ENCODE assay signal across 14 cellular contexts in the genomic region with DNA sequence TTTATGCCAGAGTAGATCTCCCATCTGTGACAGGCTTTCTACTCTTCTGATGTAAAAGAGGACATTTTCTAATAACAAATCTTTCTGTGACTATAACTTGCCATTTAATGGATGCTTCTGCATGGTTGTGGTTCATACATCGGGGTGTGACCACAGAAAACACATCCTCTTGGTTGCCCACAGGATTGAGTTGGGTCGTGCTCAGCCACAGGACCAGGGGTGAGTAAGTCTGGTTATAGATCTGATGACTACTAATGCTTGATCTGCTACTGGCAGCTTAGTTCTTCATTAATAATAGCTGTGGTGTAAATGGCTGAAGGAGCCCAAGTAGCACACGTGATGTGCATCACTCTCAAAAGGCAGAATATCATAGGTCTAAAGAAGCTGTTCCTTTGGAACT.
"Had no signal": no experiment of that assay in that cellular context is flagged by ENCODE, and none has a peak within 500 bp of the region (broad histone marks: within the 10 kb centered on the region; RNA-seq: fewer than 3 reads in every experiment).

No MANE protein-coding gene starts in this region.

- H3K27ac ChIP-seq: colonic mucosa, esophagus muscularis mucosa, foreskin keratinocyte, gastroesophageal sphincter, heart left ventricle, hepatocyte, left lung, lower lobe of right lung had no signal

- H3K4me3 ChIP-seq: colonic mucosa, esophagus muscularis mucosa, gastroesophageal sphincter, heart left ventricle, hepatocyte, left lung, lower lobe of right lung, mucosa of descending colon had no signal

- H3K4me1 ChIP-seq: colonic mucosa, esophagus muscularis mucosa, heart left ventricle, left lung, lower lobe of right lung had no signal

- DNase-seq: colonic mucosa; cortex of kidney; effector CD8-positive, alpha-beta T cell; foreskin keratinocyte; heart left ventricle; left cardiac atrium; left lung; left ventricle myocardium superior; lower lobe of right lung; mucosa of descending colon; naive thymus-derived CD4-positive, alpha-beta T cell had no signal

- H3K27me3 ChIP-seq: colonic mucosa, esophagus muscularis mucosa, foreskin keratinocyte, gastroesophageal sphincter, heart left ventricle, hepatocyte, left lung had no signal

- H3K79me2 ChIP-seq: hepatocyte had no signal

- H3K9me3 ChIP-seq: colonic mucosa, gastroesophageal sphincter, lower lobe of right lung had no signal

- ATAC-seq: foreskin keratinocyte; gastroesophageal sphincter; heart left ventricle; left cardiac atrium; left lung; left ventricle myocardium superior; lower lobe of right lung; mucosa of descending colon; naive thymus-derived CD4-positive, alpha-beta T cell had no signal

- H2AFZ ChIP-seq: hepatocyte had no signal

- H3K4me2 ChIP-seq: hepatocyte had no signal

- H3K36me3 ChIP-seq: colonic mucosa, esophagus muscularis mucosa, gastroesophageal sphincter, heart left ventricle, left lung, lower lobe of right lung had no signal
